In the genomic region with DNA sequence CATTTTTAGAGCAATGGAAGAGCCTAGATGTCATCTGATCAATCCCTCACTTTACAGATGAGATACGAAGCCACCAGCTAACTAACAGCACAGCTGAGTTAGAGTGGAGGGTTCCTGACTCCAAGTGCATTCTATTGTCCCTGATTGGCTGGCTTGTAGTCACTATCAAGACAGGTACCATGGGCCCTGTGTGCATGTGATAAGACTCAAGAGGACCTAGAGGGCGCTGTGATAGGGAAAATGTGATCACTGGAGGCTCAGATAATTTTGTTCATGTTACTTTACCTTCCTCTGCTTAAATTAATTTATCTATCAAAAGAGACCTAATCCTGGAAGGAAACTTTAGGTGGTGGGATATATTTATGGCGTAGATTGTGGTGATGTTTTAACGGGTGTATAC, we compare ENCODE assay signal across 9 cellular contexts.
DNase-seq lines count a peak whose midpoint lies in the region; ATAC-seq and TF ChIP-seq lines count a peak whose summit lies in the region.
"Had no signal": no experiment of that assay in that cellular context is flagged by ENCODE, and none has a peak within 500 bp of the region (broad histone marks: within the 10 kb centered on the region; RNA-seq: fewer than 3 reads in every experiment).

No MANE protein-coding gene starts in this region.

- ATAC-seq in HG02840 (IDR thresholded peaks at IDR 0.05; ENCODE audit: low FRiP score, unreplicated experiment) = no peak
- no peak for ATAC-seq in HG02981 (IDR thresholded peaks at IDR 0.05; ENCODE audit: unreplicated experiment)
- ATAC-seq in GM21737 (IDR thresholded peaks at IDR 0.05; ENCODE audit: unreplicated experiment) = no peak
- no peak for ATAC-seq in GM18861 (IDR thresholded peaks at IDR 0.05; ENCODE audit: unreplicated experiment)

- peak; percentile 26 for DNase-seq in NCI-H526 treated with DMSO at 0.1 percent for 48 hours (lab: John Stamatoyannopoulos, UW)
- DNase-seq in erythroblast (lab: John Stamatoyannopoulos, UW) = peak; percentile 72 to 89
- DNase-seq: activated CD4-positive, alpha-beta T cell treated with anti-CD3 and anti-CD28 coated beads, Interleukin-2, amount 50 U/mL, for 1 hour had no signal

- no peak for TF ChIP-seq POLR2A in erythroblast (IDR thresholded peaks at IDR 0.05; ENCODE audit: low read length)

- H3K27ac ChIP-seq in 22Rv1 = no peak overlapping the region

- TF ChIP-seq CTCF in 22Rv1 (IDR thresholded peaks at IDR 0.05) (peak; percentile 74), GM12873 (IDR thresholded peaks at IDR 0.05; ENCODE audit: insufficient read depth, low read depth, low read length, missing control alignments) (peak; percentile 49)
